ENCODE assay signal across 1 cellular context in the genomic region with DNA sequence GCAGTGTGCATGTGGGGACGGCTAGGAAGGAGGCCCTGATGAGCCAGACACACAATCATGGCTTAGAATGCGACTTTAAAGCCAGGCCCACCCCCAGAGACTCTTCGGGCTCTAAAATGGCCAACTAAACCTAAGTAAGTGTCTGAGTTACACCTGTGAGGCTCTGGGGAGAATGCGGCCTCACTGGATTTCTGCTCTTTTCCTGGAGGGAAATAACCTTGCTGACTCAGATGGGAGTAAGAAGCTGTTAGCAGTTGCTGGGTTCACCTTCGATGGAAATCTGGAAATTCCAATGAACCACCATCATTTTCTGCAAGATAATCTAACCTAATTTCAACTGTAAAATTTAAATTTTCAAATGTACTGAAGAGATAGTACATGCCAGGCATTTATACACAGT.
TF ChIP-seq lines count a peak whose summit lies in the region.

No MANE protein-coding gene starts in this region.

TF ChIP-seq in GM23338, 12 proteins besides CTCF, POLR2A, EP300 and RAD21 (continued from another document):
- TF ChIP-seq, protein P1, sequence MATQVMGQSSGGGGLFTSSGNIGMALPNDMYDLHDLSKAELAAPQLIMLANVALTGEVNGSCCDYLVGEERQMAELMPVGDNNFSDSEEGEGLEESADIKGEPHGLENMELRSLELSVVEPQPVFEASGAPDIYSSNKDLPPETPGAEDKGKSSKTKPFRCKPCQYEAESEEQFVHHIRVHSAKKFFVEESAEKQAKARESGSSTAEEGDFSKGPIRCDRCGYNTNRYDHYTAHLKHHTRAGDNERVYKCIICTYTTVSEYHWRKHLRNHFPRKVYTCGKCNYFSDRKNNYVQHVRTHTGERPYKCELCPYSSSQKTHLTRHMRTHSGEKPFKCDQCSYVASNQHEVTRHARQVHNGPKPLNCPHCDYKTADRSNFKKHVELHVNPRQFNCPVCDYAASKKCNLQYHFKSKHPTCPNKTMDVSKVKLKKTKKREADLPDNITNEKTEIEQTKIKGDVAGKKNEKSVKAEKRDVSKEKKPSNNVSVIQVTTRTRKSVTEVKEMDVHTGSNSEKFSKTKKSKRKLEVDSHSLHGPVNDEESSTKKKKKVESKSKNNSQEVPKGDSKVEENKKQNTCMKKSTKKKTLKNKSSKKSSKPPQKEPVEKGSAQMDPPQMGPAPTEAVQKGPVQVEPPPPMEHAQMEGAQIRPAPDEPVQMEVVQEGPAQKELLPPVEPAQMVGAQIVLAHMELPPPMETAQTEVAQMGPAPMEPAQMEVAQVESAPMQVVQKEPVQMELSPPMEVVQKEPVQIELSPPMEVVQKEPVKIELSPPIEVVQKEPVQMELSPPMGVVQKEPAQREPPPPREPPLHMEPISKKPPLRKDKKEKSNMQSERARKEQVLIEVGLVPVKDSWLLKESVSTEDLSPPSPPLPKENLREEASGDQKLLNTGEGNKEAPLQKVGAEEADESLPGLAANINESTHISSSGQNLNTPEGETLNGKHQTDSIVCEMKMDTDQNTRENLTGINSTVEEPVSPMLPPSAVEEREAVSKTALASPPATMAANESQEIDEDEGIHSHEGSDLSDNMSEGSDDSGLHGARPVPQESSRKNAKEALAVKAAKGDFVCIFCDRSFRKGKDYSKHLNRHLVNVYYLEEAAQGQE (IDR thresholded peaks at IDR 0.05; ENCODE audit: unreplicated experiment) = no peak
- TF ChIP-seq EZH2 (IDR thresholded peaks at IDR 0.05; ENCODE audit: low read depth, unreplicated experiment) (no peak), NANOG (IDR thresholded peaks at IDR 0.05; ENCODE audit: borderline replicate concordance) (no peak), POLR2AphosphoS5 (IDR thresholded peaks at IDR 0.05; ENCODE audit: low read depth) (no peak)
